ENCODE assay signal across 36 cellular contexts in the genomic region with DNA sequence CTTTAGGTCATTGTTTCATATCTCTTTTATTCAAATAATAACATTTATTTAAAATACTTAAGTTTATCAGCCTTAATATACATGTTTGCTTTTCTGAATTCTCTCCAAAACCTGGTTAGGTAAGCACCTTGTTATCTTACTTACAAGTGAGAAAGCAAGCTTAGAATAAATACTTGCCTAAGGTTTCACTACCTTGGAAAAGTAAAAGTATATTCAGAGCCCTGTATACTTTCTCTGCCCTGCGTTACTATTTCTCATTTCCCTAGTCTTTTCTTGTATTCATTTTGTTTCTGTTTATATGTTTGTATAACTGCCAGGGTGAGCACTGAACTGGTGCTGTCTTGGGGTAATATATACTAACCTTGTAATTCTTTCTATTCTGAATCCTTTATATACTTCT.
"Had no signal": no experiment of that assay in that cellular context is flagged by ENCODE, and none has a peak within 500 bp of the region (broad histone marks: within the 10 kb centered on the region; RNA-seq: fewer than 3 reads in every experiment).

No MANE protein-coding gene starts in this region.

- H3K27ac ChIP-seq: SJSA1 had no signal

- H3K4me3 Mint-ChIP-seq: activated CD4-positive, alpha-beta T cell treated with anti-CD3 and anti-CD28 coated beads for 36 hours; activated CD4-positive, alpha-beta T cell treated with anti-CD3 and anti-CD28 coated beads, Interleukin-2, amount 10 ng/mL, durations not matched to agents 7 days and 5 days; activated naive CD4-positive, alpha-beta T cell treated with anti-CD3 and anti-CD28 coated beads, Interleukin-2, amount 10 ng/mL, durations not matched to agents 7 days and 5 days; activated naive CD8-positive, alpha-beta T cell; activated naive CD8-positive, alpha-beta T cell treated with anti-CD3 and anti-CD28 coated beads, Interleukin-2, amount 50 U/mL, for 24 hours; activated T-cell treated with anti-CD3 and anti-CD28 coated beads, Interleukin-2, amount 50 U/mL, for 4 hours; activated T-helper 1 cell treated with anti-CD3 and anti-CD28 coated beads, Interleukin-12 subunit alpha, Interleukin-12 subunit beta, Interleukin-2, Interleukin-4 antibody, amounts not matched to agents 30 ng/mL and 10 ng/mL and 1 ng/mL, durations not matched to agents 14 hours and 24 hours and 36 hours; brain; T-helper 1 cell treated with Interleukin-12 subunit alpha and Interleukin-12 subunit beta and Interleukin-4 antibody, amounts not matched to agents 30 μg/mL and 1 μg/mL, for 36 hours had no signal

- H3K27me3 Mint-ChIP-seq: activated CD4-positive, alpha-beta T cell treated with anti-CD3 and anti-CD28 coated beads for 36 hours; activated CD4-positive, alpha-beta T cell treated with anti-CD3 and anti-CD28 coated beads, Interleukin-2, amount 10 ng/mL, durations not matched to agents 7 days and 5 days; activated naive CD4-positive, alpha-beta T cell treated with anti-CD3 and anti-CD28 coated beads, Interleukin-2, amount 10 ng/mL, durations not matched to agents 7 days and 5 days; activated naive CD8-positive, alpha-beta T cell; activated naive CD8-positive, alpha-beta T cell treated with anti-CD3 and anti-CD28 coated beads, Interleukin-2, amount 50 U/mL, for 24 hours; brain had no signal

- H3K4me1 Mint-ChIP-seq: brain had no signal

- FAIRE-seq: bronchial epithelial cell had no signal

- DNase-seq: activated CD4-positive, alpha-beta T cell treated with anti-CD3 and anti-CD28 coated beads for 36 hours; activated CD4-positive, alpha-beta T cell treated with anti-CD3 and anti-CD28 coated beads, Interleukin-2, amount 10 ng/mL, durations not matched to agents 7 days and 5 days; activated CD4-positive, alpha-beta T cell treated with anti-CD3 and anti-CD28 coated beads, Interleukin-2, amount 50 U/mL, for 48 hours; activated CD8-positive, alpha-beta memory T cell treated with anti-CD3 and anti-CD28 coated beads, Interleukin-2, amount 50 U/mL, for 4 hours; activated effector memory CD4-positive, alpha-beta T cell treated with Interleukin-2 at 50 U/mL for 16 hours; activated naive CD4-positive, alpha-beta T cell treated with anti-CD3 and anti-CD28 coated beads, Interleukin-2, amount 10 ng/mL, durations not matched to agents 7 days and 5 days; activated naive CD8-positive, alpha-beta T cell treated with anti-CD3 and anti-CD28 coated beads, Interleukin-2, amount 50 U/mL, for 24 hours; activated T-cell treated with anti-CD3 and anti-CD28 coated beads for 4 hours; activated T-cell treated with anti-CD3 and anti-CD28 coated beads, Interleukin-2, amount 50 U/mL, for 4 hours; anterior cingulate cortex; caudate nucleus; Kasumi-1; KBM-7; MG63; NCI-H1048; NCI-H1105 treated with DMSO at 0.1 percent for 48 hours; NCI-H1436; NCI-H1694; NCI-H1930; NCI-H2081 treated with DMSO at 0.1 percent for 48 hours; NCI-H226; NCI-H446 treated with DMSO at 0.1 percent for 48 hours; NCI-H524; NCI-H69; RPMI8226; SHP77 treated with DMSO at 0.1 percent for 48 hours; SK-N-SH; T-helper 9 cell had no signal

- ATAC-seq: activated CD4-positive, alpha-beta T cell treated with anti-CD3 and anti-CD28 coated beads for 36 hours; activated CD4-positive, CD25-positive, alpha-beta regulatory T cell treated with anti-CD3 and anti-CD28 coated beads, Interleukin-2, amount 50 U/mL, for 24 hours; activated naive CD8-positive, alpha-beta T cell treated with anti-CD3 and anti-CD28 coated beads, Interleukin-2, amount 50 U/mL, for 24 hours; activated T-cell treated with anti-CD3 and anti-CD28 coated beads, Interleukin-2, amount 50 U/mL, for 4 hours; Panc1 had no signal

- H3K4me1 ChIP-seq: SJSA1 had no signal

- H3K27ac Mint-ChIP-seq: activated CD4-positive, alpha-beta T cell treated with anti-CD3 and anti-CD28 coated beads for 36 hours; activated CD4-positive, alpha-beta T cell treated with anti-CD3 and anti-CD28 coated beads, Interleukin-2, amount 10 ng/mL, durations not matched to agents 7 days and 5 days; activated naive CD4-positive, alpha-beta T cell treated with anti-CD3 and anti-CD28 coated beads, Interleukin-2, amount 10 ng/mL, durations not matched to agents 7 days and 5 days; activated naive CD8-positive, alpha-beta T cell; activated naive CD8-positive, alpha-beta T cell treated with anti-CD3 and anti-CD28 coated beads, Interleukin-2, amount 50 U/mL, for 24 hours; activated T-helper 1 cell treated with anti-CD3 and anti-CD28 coated beads, Interleukin-12 subunit alpha, Interleukin-12 subunit beta, Interleukin-2, Interleukin-4 antibody, amounts not matched to agents 30 ng/mL and 10 ng/mL and 1 ng/mL, durations not matched to agents 14 hours and 24 hours and 36 hours had no signal

- H3K27me3 ChIP-seq: MG63, SJSA1 had no signal

- H3K9me3 ChIP-seq: MG63, SJSA1, SK-N-SH had no signal

- H3K4me3 ChIP-seq: MG63, SJSA1 had no signal

- H3K9me3 Mint-ChIP-seq: activated naive CD4-positive, alpha-beta T cell treated with anti-CD3 and anti-CD28 coated beads, Interleukin-2, amount 10 ng/mL, durations not matched to agents 7 days and 5 days; activated naive CD8-positive, alpha-beta T cell treated with anti-CD3 and anti-CD28 coated beads, Interleukin-2, amount 50 U/mL, for 24 hours; activated T-cell treated with anti-CD3 and anti-CD28 coated beads, Interleukin-2, amount 50 U/mL, for 4 hours; activated T-helper 1 cell treated with anti-CD3 and anti-CD28 coated beads, Interleukin-12 subunit alpha, Interleukin-12 subunit beta, Interleukin-2, Interleukin-4 antibody, amounts not matched to agents 30 ng/mL and 10 ng/mL and 1 ng/mL, durations not matched to agents 14 hours and 24 hours and 36 hours; T-helper 1 cell treated with Interleukin-12 subunit alpha and Interleukin-12 subunit beta and Interleukin-4 antibody, amounts not matched to agents 30 μg/mL and 1 μg/mL, for 36 hours had no signal
